In genomic region chr12:69534389-69534822, GRCh38 we compare ENCODE assay signal across 8 cellular contexts. TPM values are rescaled to one million over a fixed set of nuclear protein-coding genes. Genes with fewer than 3 reads are reported as not detected.
DNase-seq lines count a peak whose midpoint lies in the region; ATAC-seq and TF ChIP-seq lines count a peak whose summit lies in the region.

No MANE protein-coding gene starts in this region.

- H3K27me3 ChIP-seq in ACC112 (ENCODE audit: insufficient read depth, low read length) (no peaks in the 10 kb centered on the region), Panc1 (ENCODE audit: control insufficient read depth, insufficient read depth, low read length) (no peaks in the 10 kb centered on the region)

- POLR2A ChIA-PET in Panc1 (lab: Charles Lee): no interaction called here

- intact Hi-C loops in Panc1 (cut with micrococcal nuclease; ENCODE audit: unreplicated experiment): no loop called here

- in situ Hi-C loops in Panc1 (cut with HindIII; ENCODE audit: low pct_unique_long_range_greater_than_20kb, low sequenced_read_pairs): no loop called here

- no peak for TF ChIP-seq POLR2A in GM18505 (IDR thresholded peaks at IDR 0.05; ENCODE audit: borderline replicate concordance, extremely low read depth, insufficient read depth, insufficient read length)

- H3K9me3 ChIP-seq in Panc1 (ENCODE audit: control insufficient read depth, insufficient read depth, low read depth, low read length): no peaks in the 10 kb centered on the region

- no peak overlapping the region for H3K4me3 ChIP-seq in ACC112 (ENCODE audit: low read depth, low read length)
- H3K4me3 ChIP-seq in Panc1 (ENCODE audit: low read depth in 2 of 2, low read length in 2 of 2): no peak overlapping the region

- H3K79me2 ChIP-seq in ACC112 (ENCODE audit: control insufficient read depth, insufficient read depth, low read length, unreplicated experiment): peaks cover 27% of the 10 kb centered on the region

- CTCF ChIA-PET in Panc1 (lab: Charles Lee): no interaction called here

- BruUV-seq in Panc1 (replicated peaks; lab: Mats Ljungman, UMichigan): no TSS peak

- ATAC-seq in GM18505 (IDR thresholded peaks at IDR 0.05; ENCODE audit: unreplicated experiment) (peak; percentile 82), HG03066 (IDR thresholded peaks at IDR 0.05; ENCODE audit: low read depth, unreplicated experiment) (peak; percentile 89), Panc1 (peak; percentile 91), left lobe of liver (peak; percentile 75), HG03139 (IDR thresholded peaks at IDR 0.05; ENCODE audit: unreplicated experiment) (no peak)

- DNase-seq in Panc1 (ENCODE audit: low read depth, low spot score) (peak; percentile 50), dedifferentiated amniotic fluid mesenchymal stem cell (ENCODE audit: extremely low spot score) (peak; percentile 98), left lobe of liver (ENCODE audit: low spot score) (no peak)
- DNase-seq in stimulated activated CD8-positive, alpha-beta memory T cell treated with anti-CD3 and anti-CD28 coated beads, Interleukin-4, amount 100 ng/mL, for 24 hours (ENCODE audit: low read depth): peak; percentile 6

- H3K4me1 ChIP-seq in ACC112 (ENCODE audit: control insufficient read depth, insufficient read depth, low read length, unreplicated experiment): peaks cover 17% of the 10 kb centered on the region
- H3K4me1 ChIP-seq in Panc1 (ENCODE audit: control insufficient read depth, insufficient read depth, low read length): no peaks in the 10 kb centered on the region

- H2AFZ ChIP-seq in ACC112 (ENCODE audit: low read length, unreplicated experiment): no peak overlapping the region

- no peak for TF ChIP-seq CTCF in Panc1 (IDR thresholded peaks at IDR 0.05)

- H3K27ac ChIP-seq in ACC112 (ENCODE audit: low read depth, low read length) (peak overlapping the region; percentile 88), Panc1 (ENCODE audit: low read length) (no peak overlapping the region)

- H3K36me3 ChIP-seq in ACC112 (ENCODE audit: insufficient read depth, low read length) (no peaks in the 10 kb centered on the region), Panc1 (ENCODE audit: control insufficient read depth, insufficient read depth, low read length) (no peaks in the 10 kb centered on the region; the same call in 1 of the 2 replicates)

RNA-seq across cellular contexts. Expression of gene CCT2, which starts 50.9 kb away (rescaled TPM):
- 270 TPM for total RNA-seq in Panc1 (2021; ENCODE audit: unreplicated experiment)
- 207 TPM for polyA plus RNA-seq in Panc1 (2012; ENCODE audit: insufficient read length)
- 33.4 TPM for total RNA-seq in left lobe of liver
